In genomic region chr4:98928505-98929340, GRCh38 we compare ENCODE assay signal across 1 cellular context.
TF ChIP-seq lines count a peak whose summit lies in the region.

EIF4E (minus strand) TSS chr4:98929133; CDS start chr4:98929112, 21 bp downstream.

TF ChIP-seq in K562, 482 proteins besides CTCF, POLR2A, EP300 and RAD21 (continued from another document and continues in another):
- no peak for TF ChIP-seq STAT6 (CRISPR knock-in tag; IDR thresholded peaks at IDR 0.05)
- TF ChIP-seq CGGBP1 (CRISPR knock-in tag; IDR thresholded peaks at IDR 0.05) = no peak
- TF ChIP-seq ZNF140 (CRISPR knock-in tag; IDR thresholded peaks at IDR 0.05) = no peak
- TF ChIP-seq RFX1 (IDR thresholded peaks at IDR 0.05) = no peak
- no peak for TF ChIP-seq ZNF175 (CRISPR knock-in tag; IDR thresholded peaks at IDR 0.05; ENCODE audit: low read depth)
- no peak for TF ChIP-seq FOXP4 (CRISPR knock-in tag; IDR thresholded peaks at IDR 0.05; ENCODE audit: borderline replicate concordance)
- TF ChIP-seq MYBL2 (IDR thresholded peaks at IDR 0.05; ENCODE audit: low read depth) = peak; percentile 97
- TF ChIP-seq MYBL2 (CRISPR knock-in tag; IDR thresholded peaks at IDR 0.05; ENCODE audit: borderline replicate concordance) = no peak
- no peak for TF ChIP-seq CEBPB (tag; IDR thresholded peaks at IDR 0.05)
- no peak for TF ChIP-seq NFXL1 (CRISPR knock-in tag; IDR thresholded peaks at IDR 0.05)
- peak in 1 of 2 experiments; percentile 86; a peak in 2 of 4 replicates for TF ChIP-seq TEAD1 (CRISPR knock-in tag; IDR thresholded peaks at IDR 0.05)
- TF ChIP-seq NR4A1 (CRISPR knock-in tag; IDR thresholded peaks at IDR 0.05) = 0 out of 2 replicates have a peak, but pooled peaks have one; percentile 2
- TF ChIP-seq NR4A1 (tag; IDR thresholded peaks at IDR 0.05) = no peak
- no peak for TF ChIP-seq ZBTB34 (CRISPR knock-in tag; IDR thresholded peaks at IDR 0.05)
- TF ChIP-seq ZNF551 (CRISPR knock-in tag; IDR thresholded peaks at IDR 0.05) = no peak
- peak; percentile 70 for TF ChIP-seq CXXC5 (CRISPR knock-in tag; IDR thresholded peaks at IDR 0.05)
- TF ChIP-seq ZBTB12 (CRISPR knock-in tag; IDR thresholded peaks at IDR 0.05) = no peak
- TF ChIP-seq ZNF354B (CRISPR knock-in tag; IDR thresholded peaks at IDR 0.05) = no peak
- TF ChIP-seq ZNF511 (CRISPR knock-in tag; IDR thresholded peaks at IDR 0.05) = peak; percentile 95; the same call in 1 of the 2 replicates
- no peak for TF ChIP-seq ZNF444 (CRISPR knock-in tag; IDR thresholded peaks at IDR 0.05)
- TF ChIP-seq CBFB (CRISPR knock-in tag; IDR thresholded peaks at IDR 0.05) = no peak
- no peak for TF ChIP-seq ZKSCAN3 (CRISPR knock-in tag; IDR thresholded peaks at IDR 0.05)
- TF ChIP-seq HES1 (IDR thresholded peaks at IDR 0.05; ENCODE audit: low read depth) = no peak
- no peak for TF ChIP-seq SMARCA4 (IDR thresholded peaks at IDR 0.05)
- no peak for TF ChIP-seq ETV6 (IDR thresholded peaks at IDR 0.05; ENCODE audit: borderline replicate concordance in 1 of 2, low read depth in 2 of 2, low read length in 1 of 2)
- no peak for TF ChIP-seq ETV6 (CRISPR knock-in tag; IDR thresholded peaks at IDR 0.05; ENCODE audit: borderline replicate concordance)
- TF ChIP-seq GTF2B (IDR thresholded peaks at IDR 0.05; ENCODE audit: extremely low read depth, insufficient read length) = no peak
- no peak for TF ChIP-seq STAG1 (CRISPR knock-in tag; IDR thresholded peaks at IDR 0.05; ENCODE audit: borderline replicate concordance)
- TF ChIP-seq MCM7 (IDR thresholded peaks at IDR 0.05) = no peak
- TF ChIP-seq PTTG1 (tag; IDR thresholded peaks at IDR 0.05; ENCODE audit: low read depth) = no peak
- TF ChIP-seq ARID3A (IDR thresholded peaks at IDR 0.05; ENCODE audit: borderline replicate concordance, low read depth, low read length) = peak; percentile 59; the same call in 1 of the 2 replicates
- TF ChIP-seq ARID2 (IDR thresholded peaks at IDR 0.05) = peak; percentile 42; the same call in 1 of the 2 replicates
- no peak for TF ChIP-seq KLF1 (tag; IDR thresholded peaks at IDR 0.05)
- TF ChIP-seq ZFX (CRISPR knock-in tag; IDR thresholded peaks at IDR 0.05) = peak; percentile 68
- no peak for TF ChIP-seq ZNF277 (CRISPR knock-in tag; IDR thresholded peaks at IDR 0.05; ENCODE audit: borderline replicate concordance)
- TF ChIP-seq ZNF318 (IDR thresholded peaks at IDR 0.05; ENCODE audit: borderline replicate concordance in 1 of 2, low read depth in 1 of 2) = no peak
- TF ChIP-seq LEF1 (IDR thresholded peaks at IDR 0.05) = peak; percentile 33
- TF ChIP-seq ZNF324 (CRISPR knock-in tag; IDR thresholded peaks at IDR 0.05) = no peak
